Comparison of ENCODE assay signal across 19 cellular contexts in the genomic region with DNA sequence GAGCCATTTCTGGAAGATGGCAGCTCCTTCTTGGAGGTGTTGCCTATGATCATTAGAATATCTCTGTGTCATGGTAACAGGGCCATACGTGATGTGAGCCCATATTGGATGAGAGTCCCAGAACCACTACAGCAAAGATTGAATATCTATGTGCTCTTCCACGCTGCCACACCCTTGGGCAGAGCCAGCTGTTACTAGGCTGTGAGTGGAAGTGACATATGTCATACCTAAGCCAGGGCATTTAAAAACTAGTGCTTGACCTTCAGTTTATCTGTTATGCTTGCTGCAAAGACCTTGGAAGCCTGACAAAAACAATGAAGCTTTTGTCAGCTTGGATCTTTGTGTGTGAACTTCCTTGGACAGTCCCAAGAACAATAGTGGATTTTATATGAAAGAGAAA.
DNase-seq lines count a peak whose midpoint lies in the region; ATAC-seq and TF ChIP-seq lines count a peak whose summit lies in the region.
"Had no signal": no experiment of that assay in that cellular context is flagged by ENCODE, and none has a peak within 500 bp of the region (broad histone marks: within the 10 kb centered on the region; RNA-seq: fewer than 3 reads in every experiment).

No MANE protein-coding gene starts in this region.

- H3K36me3 ChIP-seq in endodermal cell (ENCODE audit: control insufficient read depth, insufficient read depth, low read length), result no peaks in the 10 kb centered on the region
- no peaks in the 10 kb centered on the region for H3K36me3 ChIP-seq in trophoblast cell (ENCODE audit: control insufficient read depth in 1 of 2, insufficient read depth in 2 of 2, low read length in 2 of 2)

- H3K27ac Mint-ChIP-seq in endodermal cell, result no peak overlapping the region
- H3K27ac Mint-ChIP-seq: B cell; CD4-positive, CD25-positive, alpha-beta regulatory T cell had no signal

- H3K27ac ChIP-seq in endodermal cell (ENCODE audit: low read depth, low read length) (no peak overlapping the region), trophoblast cell (ENCODE audit: low read depth, low read length) (no peak overlapping the region)
- H3K27ac ChIP-seq: 22Rv1 had no signal

- peaks cover 5% of the 10 kb centered on the region for H3K9me3 Mint-ChIP-seq in endodermal cell

- no peak overlapping the region for H2BK5ac ChIP-seq in trophoblast cell (ENCODE audit: low read depth, low read length, poor library complexity)

- H3K23ac ChIP-seq in trophoblast cell (ENCODE audit: low read length), result no peak overlapping the region

- no peak overlapping the region for H2AK5ac ChIP-seq in trophoblast cell (ENCODE audit: low read length)

- H3K36me3 Mint-ChIP-seq in endodermal cell (ENCODE audit: low read depth), result no peaks in the 10 kb centered on the region
- H3K36me3 Mint-ChIP-seq: CD4-positive, CD25-positive, alpha-beta regulatory T cell had no signal

- no peak overlapping the region for H4K91ac ChIP-seq in trophoblast cell (ENCODE audit: low read depth, low read length)

- H3K4me2 ChIP-seq in trophoblast cell (ENCODE audit: low read length), result no peak overlapping the region

- peak; percentile 6 for DNase-seq in DMS 273 (lab: John Stamatoyannopoulos, UW; ENCODE audit: unreplicated experiment)
- DNase-seq in DMS 273 treated with DMSO at 0.1 percent for 48 hours (lab: John Stamatoyannopoulos, UW), result no peak
- DNase-seq in endodermal cell, result peak; percentile 3
- DNase-seq in trophoblast cell, result no peak
- DNase-seq in NCI-H526 treated with DMSO at 0.1 percent for 48 hours (lab: John Stamatoyannopoulos, UW), result no peak
- no peak for DNase-seq in superior temporal gyrus (ENCODE audit: extremely low spot score)
- DNase-seq: Calu3, DMS79, NCI-H187, NCI-H446, NCI-H774 had no signal

- H3K4me1 Mint-ChIP-seq in endodermal cell, result peaks cover 24% of the 10 kb centered on the region

- TF ChIP-seq CTCF in endodermal cell (conservative IDR thresholded peaks at IDR 0.05), result no peak

- H3K4ac ChIP-seq in trophoblast cell (ENCODE audit: low read depth, low read length), result no peak overlapping the region

- H2BK120ac ChIP-seq in trophoblast cell (ENCODE audit: insufficient read depth, low read length, poor library complexity), result no peak overlapping the region

- H3K14ac ChIP-seq in trophoblast cell (ENCODE audit: low read length), result no peak overlapping the region

- H3K9me3 ChIP-seq in endodermal cell (ENCODE audit: control insufficient read depth, low read length) (no peaks in the 10 kb centered on the region), trophoblast cell (ENCODE audit: insufficient read depth, low read depth, low read length) (no peaks in the 10 kb centered on the region)

- no peaks in the 10 kb centered on the region for H3K79me2 ChIP-seq in trophoblast cell (ENCODE audit: control insufficient read depth, insufficient read depth, low read length, poor library complexity)

- H3K4me3 Mint-ChIP-seq in endodermal cell, result no peak overlapping the region
- H3K4me3 Mint-ChIP-seq: B cell; CD4-positive, CD25-positive, alpha-beta regulatory T cell had no signal

- no peak overlapping the region for H2AFZ ChIP-seq in trophoblast cell (ENCODE audit: insufficient read depth, low read length, poor library complexity)

- no peaks in the 10 kb centered on the region for H3K79me1 ChIP-seq in trophoblast cell (ENCODE audit: low read length)

- H4K8ac ChIP-seq in trophoblast cell (ENCODE audit: low read depth, low read length), result no peak overlapping the region

- no peak overlapping the region for H3K4me3 ChIP-seq in endodermal cell (ENCODE audit: low read length)
- H3K4me3 ChIP-seq in trophoblast cell (ENCODE audit: low read depth, low read length), result no peak overlapping the region
- H3K4me3 ChIP-seq: K562 had no signal

- H3K9ac ChIP-seq in endodermal cell (ENCODE audit: extremely low read depth, low read length, poor library complexity, severe bottlenecking) (no peak overlapping the region), trophoblast cell (ENCODE audit: low read length) (peak overlapping the region; percentile 33)

- no peak overlapping the region for H4K12ac ChIP-seq in trophoblast cell (ENCODE audit: low read depth, low read length)

- WGBS in endodermal cell (ENCODE audit: insufficient coverage in 1 of 2, insufficient read length in 1 of 2), 2 experiments, result 76 to 88% methylated on average over 2 of the region's 2 CpGs
- WGBS in trophoblast cell (ENCODE audit: extremely low coverage, insufficient coverage, insufficient read length), result no CpG with 5 or more reads among the region's 2 CpGs

- no peak overlapping the region for H3K18ac ChIP-seq in trophoblast cell (ENCODE audit: low read length)

- no peaks in the 10 kb centered on the region for H3K4me1 ChIP-seq in endodermal cell (ENCODE audit: control insufficient read depth, insufficient read depth, low read length)
- H3K4me1 ChIP-seq in trophoblast cell (ENCODE audit: control insufficient read depth in 1 of 2, insufficient read depth in 2 of 2, low read length in 2 of 2), result no peaks in the 10 kb centered on the region

- ATAC-seq in GM18867 (IDR thresholded peaks at IDR 0.05; ENCODE audit: unreplicated experiment) (peak; percentile 43), HG02798 (IDR thresholded peaks at IDR 0.05; ENCODE audit: poor library complexity, unreplicated experiment) (no peak)
- ATAC-seq: HCT116, K562, Panc1 had no signal

- no peak overlapping the region for H2BK12ac ChIP-seq in trophoblast cell (ENCODE audit: low read length)

- H3K27me3 ChIP-seq in endodermal cell (ENCODE audit: control insufficient read depth, insufficient read depth, low read length, poor library complexity, severe bottlenecking), result no peaks in the 10 kb centered on the region
- no peaks in the 10 kb centered on the region for H3K27me3 ChIP-seq in trophoblast cell (ENCODE audit: insufficient read depth, low read length)

- peaks cover 2% of the 10 kb centered on the region for H3K27me3 Mint-ChIP-seq in endodermal cell (ENCODE audit: insufficient read depth)

Comparison
In these comparisons a context has a peak if more than half of its experiments do, and no peak if none do; other contexts are left out.
1. DNase-seq: peak in DMS 273 (single experiment) and endodermal cell (single experiment); none in DMS 273 treated with DMSO at 0.1 percent for 48 hours (single experiment), trophoblast cell (0 of 2), NCI-H526 treated with DMSO at 0.1 percent for 48 hours (single experiment) and superior temporal gyrus (single experiment).